11 cellular contexts compared by ENCODE assay signal in the genomic region with DNA sequence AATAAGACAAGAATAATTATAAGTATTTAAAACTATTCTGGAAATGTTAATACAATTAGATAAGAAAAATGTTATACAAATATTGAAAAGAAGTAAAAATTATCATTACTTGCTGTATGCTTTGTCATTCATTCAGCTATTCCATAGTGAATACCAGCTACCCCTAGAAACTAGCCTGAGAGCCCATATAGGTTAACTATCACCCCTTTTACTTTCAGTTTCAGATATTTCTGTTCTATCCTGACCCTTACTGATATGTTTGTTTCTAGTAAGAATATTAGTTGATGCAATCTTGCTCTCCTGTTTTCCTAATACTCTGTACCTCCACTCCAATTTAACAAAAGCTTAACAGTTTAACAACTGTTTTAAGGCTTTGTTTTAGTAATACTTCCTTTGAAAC. TPM values are rescaled to one million over a fixed set of nuclear protein-coding genes. Genes with fewer than 3 reads are reported as not detected.
A peak's percentile ranks its signal among the peaks of the same experiment; 100 is the strongest.
DNase-seq lines count a peak whose midpoint lies in the region; ATAC-seq and TF ChIP-seq lines count a peak whose summit lies in the region.
"Had no signal": no experiment of that assay in that cellular context is flagged by ENCODE, and none has a peak within 500 bp of the region (broad histone marks: within the 10 kb centered on the region; RNA-seq: fewer than 3 reads in every experiment).

No MANE protein-coding gene starts in this region.

- H3K27ac ChIP-seq in fibroblast of lung (ENCODE audit: insufficient read depth, low read length) (no peak overlapping the region), left lung (no peak overlapping the region)
- H3K27ac ChIP-seq: WERI-Rb-1 had no signal

- H3K36me3 ChIP-seq in fibroblast of lung (ENCODE audit: control insufficient read depth, insufficient read depth, low read length) (no peaks in the 10 kb centered on the region), left lung (no peaks in the 10 kb centered on the region)
- H3K36me3 ChIP-seq: WERI-Rb-1 had no signal

- intact Hi-C loops in left lung (cut with DNase I) = no loop called here

- no peaks in the 10 kb centered on the region for H3K79me2 ChIP-seq in fibroblast of lung (ENCODE audit: control insufficient read depth, insufficient read depth, low read length)

- no peaks in the 10 kb centered on the region for H4K20me1 ChIP-seq in fibroblast of lung (ENCODE audit: control insufficient read depth, extremely low read depth, insufficient read depth, low read length)

- DNase-seq in fibroblast of lung (ENCODE audit: low read depth in 2 of 2) = peak in 1 of 2 donors; percentile 15
- DNase-seq in stimulated activated effector memory CD8-positive, alpha-beta T cell treated with anti-CD3 and anti-CD28 coated beads, Interleukin-12 subunit alpha, Interleukin-12 subunit beta, amount 100 ng/mL, for 72 hours (ENCODE audit: low spot score in 2 of 2) = no peak
- DNase-seq in left lung = no peak
- no peak for DNase-seq in SW 1271 (lab: John Stamatoyannopoulos, UW)
- DNase-seq in SW480 (ENCODE audit: low spot score) = no peak
- DNase-seq: activated T-cell treated with anti-CD3 and anti-CD28 coated beads, Interleukin-2, amount 50 U/mL, for 1 hour; NCI-H226; WERI-Rb-1 had no signal

- peak overlapping the region; percentile 32 for H3K4me2 ChIP-seq in fibroblast of lung (ENCODE audit: extremely low read depth, insufficient read depth, low read length)

- H3K9me3 ChIP-seq in fibroblast of lung (ENCODE audit: control insufficient read depth, insufficient read depth, low read depth, low read length) (no peaks in the 10 kb centered on the region), left lung (peaks cover 0 to 7% of the 10 kb centered on the region in 2 donors)

- H3K4me3 ChIP-seq in fibroblast of lung (replicated peaks in 1 of 4; ENCODE audit: control extremely low read depth in 1 of 4, insufficient read depth in 1 of 4, low read depth in 3 of 4, low read length in 4 of 4) (no peak overlapping the region), left lung (no peak overlapping the region)

- ATAC-seq in GM18519 (IDR thresholded peaks at IDR 0.05; ENCODE audit: low FRiP score, unreplicated experiment) (peak; percentile 86), GM21528 (IDR thresholded peaks at IDR 0.05; ENCODE audit: low FRiP score, unreplicated experiment) (peak; percentile 72), HG03354 (IDR thresholded peaks at IDR 0.05; ENCODE audit: poor library complexity, severe bottlenecking, unreplicated experiment) (peak; percentile 79), left lung (no peak)
- no peak for ATAC-seq in stimulated activated effector memory CD8-positive, alpha-beta T cell treated with anti-CD3 and anti-CD28 coated beads, Interleukin-12 subunit alpha, Interleukin-12 subunit beta, amount 100 ng/mL, for 72 hours

- H3K4me1 ChIP-seq in fibroblast of lung (ENCODE audit: control insufficient read depth, extremely low read depth, insufficient read depth, low read length) = no peaks in the 10 kb centered on the region
- H3K4me1 ChIP-seq in left lung = no peaks in the 10 kb centered on the region

- TF ChIP-seq CTCF in fibroblast of lung (conservative IDR thresholded peaks at IDR 0.05 in 1 of 2, IDR thresholded peaks at IDR 0.05 in 1 of 2; ENCODE audit: low read depth in 1 of 2, low read length in 2 of 2) (no peak), left lung (IDR thresholded peaks at IDR 0.05) (no peak)

- H3K4me1 Mint-ChIP-seq in stimulated activated effector memory CD8-positive, alpha-beta T cell treated with anti-CD3 and anti-CD28 coated beads, Interleukin-12 subunit alpha, Interleukin-12 subunit beta, amount 100 ng/mL, for 72 hours = no peaks in the 10 kb centered on the region

- H3K27me3 ChIP-seq in fibroblast of lung (ENCODE audit: control insufficient read depth, insufficient read depth, low read length) = no peaks in the 10 kb centered on the region
- no peaks in the 10 kb centered on the region for H3K27me3 ChIP-seq in left lung

- no peaks in the 10 kb centered on the region for H3K36me3 Mint-ChIP-seq in stimulated activated effector memory CD8-positive, alpha-beta T cell treated with anti-CD3 and anti-CD28 coated beads, Interleukin-12 subunit alpha, Interleukin-12 subunit beta, amount 100 ng/mL, for 72 hours

- peak overlapping the region; percentile 1 for H2AFZ ChIP-seq in fibroblast of lung (ENCODE audit: low read length)

- H3K9ac ChIP-seq in fibroblast of lung (ENCODE audit: insufficient read depth, low read length) = no peak overlapping the region

- H3K27ac Mint-ChIP-seq in stimulated activated effector memory CD8-positive, alpha-beta T cell treated with anti-CD3 and anti-CD28 coated beads, Interleukin-12 subunit alpha, Interleukin-12 subunit beta, amount 100 ng/mL, for 72 hours = no peak overlapping the region

- no peaks in the 10 kb centered on the region for H3K9me3 Mint-ChIP-seq in stimulated activated effector memory CD8-positive, alpha-beta T cell treated with anti-CD3 and anti-CD28 coated beads, Interleukin-12 subunit alpha, Interleukin-12 subunit beta, amount 100 ng/mL, for 72 hours

- H3K4me3 Mint-ChIP-seq in stimulated activated effector memory CD8-positive, alpha-beta T cell treated with anti-CD3 and anti-CD28 coated beads, Interleukin-12 subunit alpha, Interleukin-12 subunit beta, amount 100 ng/mL, for 72 hours = no peak overlapping the region

RNA-seq across cellular contexts. Expression of a gene that starts 31.6 kb away (rescaled TPM):
- total RNA-seq in fibroblast of lung = 5.4 and 9.7 TPM in 2 replicates
- 2.7 and 2.9 TPM in 2 replicates for polyA plus RNA-seq in fibroblast of lung
- 3.1 and 3.2 TPM in 2 replicates for polyA plus RNA-seq in fibroblast of lung (2012)
- 1.6 TPM in 1 of 2 replicates, not detected in the other for polyA minus RNA-seq in fibroblast of lung (ENCODE audit: low replicate concordance)
- 1 to 10 TPM; 2.3 to 2.8 TPM for total RNA-seq in left lung

RNA-seq across cellular contexts. Expression of a gene that starts 31.8 kb away (rescaled TPM):
- 68.8 and 156 TPM in 2 replicates for total RNA-seq in fibroblast of lung
- 43.0 and 61.8 TPM in 2 replicates for polyA plus RNA-seq in fibroblast of lung
- polyA plus RNA-seq in fibroblast of lung (2012) = 39.1 and 46.1 TPM in 2 replicates
- 1.3 and 1.8 TPM in 2 replicates for polyA minus RNA-seq in fibroblast of lung (ENCODE audit: low replicate concordance)
- 10 to 100 TPM; 21.5 to 27.3 TPM for total RNA-seq in left lung

Comparison
In these comparisons a context has a peak if more than half of its experiments do, and no peak if none do; other contexts are left out.
1. ATAC-seq: peak in GM18519 (single experiment), GM21528 (single experiment) and HG03354 (single experiment); none in stimulated activated effector memory CD8-positive, alpha-beta T cell treated with anti-CD3 and anti-CD28 coated beads, Interleukin-12 subunit alpha, Interleukin-12 subunit beta, amount 100 ng/mL, for 72 hours (single experiment) and left lung (single experiment).